Comparison of ENCODE assay signal across 1 cellular context in the genomic region with DNA sequence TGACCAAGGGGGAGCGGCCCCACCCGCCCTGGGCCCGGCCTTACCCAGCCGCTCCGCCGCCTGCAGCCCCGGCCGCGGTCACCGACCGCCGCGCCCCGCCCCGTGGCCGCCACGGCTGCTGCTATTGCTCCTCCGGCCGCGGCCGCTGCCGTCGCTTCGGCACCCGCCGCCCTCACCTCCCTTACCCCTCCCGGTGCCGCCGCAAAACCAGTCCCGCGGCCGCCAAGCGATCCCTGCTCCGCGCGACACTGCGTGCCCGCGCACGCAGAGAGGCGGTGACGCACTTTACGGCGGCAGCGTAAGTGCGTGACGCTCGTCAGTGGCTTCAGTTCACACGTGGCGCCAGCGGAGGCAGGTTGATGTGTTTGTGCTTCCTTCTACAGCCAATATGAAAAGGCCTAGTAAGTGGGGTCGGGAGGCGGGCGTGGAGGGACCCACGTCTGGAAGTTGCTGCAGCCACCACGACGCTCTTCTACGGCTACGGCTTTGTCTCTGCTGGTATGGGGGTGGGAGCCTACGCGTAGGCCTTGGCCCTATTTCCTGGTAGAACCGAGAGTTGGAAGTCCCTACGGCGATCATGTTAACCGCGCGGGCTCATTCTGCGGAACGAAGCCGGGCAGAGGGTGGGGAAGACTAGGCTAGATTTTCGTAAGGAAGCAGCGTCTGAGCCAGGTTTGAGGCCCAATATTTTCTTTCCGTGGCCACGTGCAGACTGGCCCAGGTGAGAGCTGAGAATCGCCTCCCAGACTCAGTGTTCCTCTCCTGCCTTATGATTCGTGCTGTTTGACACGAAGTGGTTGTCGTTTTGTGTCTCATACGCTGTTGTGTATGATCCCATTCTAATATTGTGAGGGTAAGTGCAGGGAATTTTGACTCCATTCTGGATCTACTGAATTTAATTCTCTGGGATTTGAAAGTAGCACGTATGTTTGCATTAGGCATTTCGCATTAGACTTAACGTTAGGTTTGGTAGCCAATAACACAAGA.
A peak's percentile ranks its signal among the peaks of the same experiment; 100 is the strongest.
TF ChIP-seq lines count a peak whose summit lies in the region.

A gene with protein sequence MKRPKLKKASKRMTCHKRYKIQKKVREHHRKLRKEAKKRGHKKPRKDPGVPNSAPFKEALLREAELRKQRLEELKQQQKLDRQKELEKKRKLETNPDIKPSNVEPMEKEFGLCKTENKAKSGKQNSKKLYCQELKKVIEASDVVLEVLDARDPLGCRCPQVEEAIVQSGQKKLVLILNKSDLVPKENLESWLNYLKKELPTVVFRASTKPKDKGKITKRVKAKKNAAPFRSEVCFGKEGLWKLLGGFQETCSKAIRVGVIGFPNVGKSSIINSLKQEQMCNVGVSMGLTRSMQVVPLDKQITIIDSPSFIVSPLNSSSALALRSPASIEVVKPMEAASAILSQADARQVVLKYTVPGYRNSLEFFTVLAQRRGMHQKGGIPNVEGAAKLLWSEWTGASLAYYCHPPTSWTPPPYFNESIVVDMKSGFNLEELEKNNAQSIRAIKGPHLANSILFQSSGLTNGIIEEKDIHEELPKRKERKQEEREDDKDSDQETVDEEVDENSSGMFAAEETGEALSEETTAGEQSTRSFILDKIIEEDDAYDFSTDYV (plus strand): TSS at position 328 of the 987 bp plus-strand sequence. CDS start 61 bp downstream, at position 389.
A gene (minus strand): TSS at position 209 of the 987 bp plus-strand sequence.

TF ChIP-seq in WTC11, 78 proteins besides CTCF, POLR2A, EP300 and RAD21 (continued from another document and continues in another):
- TF ChIP-seq, protein P1, sequence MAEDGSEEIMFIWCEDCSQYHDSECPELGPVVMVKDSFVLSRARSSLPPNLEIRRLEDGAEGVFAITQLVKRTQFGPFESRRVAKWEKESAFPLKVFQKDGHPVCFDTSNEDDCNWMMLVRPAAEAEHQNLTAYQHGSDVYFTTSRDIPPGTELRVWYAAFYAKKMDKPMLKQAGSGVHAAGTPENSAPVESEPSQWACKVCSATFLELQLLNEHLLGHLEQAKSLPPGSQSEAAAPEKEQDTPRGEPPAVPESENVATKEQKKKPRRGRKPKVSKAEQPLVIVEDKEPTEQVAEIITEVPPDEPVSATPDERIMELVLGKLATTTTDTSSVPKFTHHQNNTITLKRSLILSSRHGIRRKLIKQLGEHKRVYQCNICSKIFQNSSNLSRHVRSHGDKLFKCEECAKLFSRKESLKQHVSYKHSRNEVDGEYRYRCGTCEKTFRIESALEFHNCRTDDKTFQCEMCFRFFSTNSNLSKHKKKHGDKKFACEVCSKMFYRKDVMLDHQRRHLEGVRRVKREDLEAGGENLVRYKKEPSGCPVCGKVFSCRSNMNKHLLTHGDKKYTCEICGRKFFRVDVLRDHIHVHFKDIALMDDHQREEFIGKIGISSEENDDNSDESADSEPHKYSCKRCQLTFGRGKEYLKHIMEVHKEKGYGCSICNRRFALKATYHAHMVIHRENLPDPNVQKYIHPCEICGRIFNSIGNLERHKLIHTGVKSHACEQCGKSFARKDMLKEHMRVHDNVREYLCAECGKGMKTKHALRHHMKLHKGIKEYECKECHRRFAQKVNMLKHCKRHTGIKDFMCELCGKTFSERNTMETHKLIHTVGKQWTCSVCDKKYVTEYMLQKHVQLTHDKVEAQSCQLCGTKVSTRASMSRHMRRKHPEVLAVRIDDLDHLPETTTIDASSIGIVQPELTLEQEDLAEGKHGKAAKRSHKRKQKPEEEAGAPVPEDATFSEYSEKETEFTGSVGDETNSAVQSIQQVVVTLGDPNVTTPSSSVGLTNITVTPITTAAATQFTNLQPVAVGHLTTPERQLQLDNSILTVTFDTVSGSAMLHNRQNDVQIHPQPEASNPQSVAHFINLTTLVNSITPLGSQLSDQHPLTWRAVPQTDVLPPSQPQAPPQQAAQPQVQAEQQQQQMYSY (CRISPR knock-in tag; IDR thresholded peaks at IDR 0.05): no peak
- TF ChIP-seq, protein P2, sequence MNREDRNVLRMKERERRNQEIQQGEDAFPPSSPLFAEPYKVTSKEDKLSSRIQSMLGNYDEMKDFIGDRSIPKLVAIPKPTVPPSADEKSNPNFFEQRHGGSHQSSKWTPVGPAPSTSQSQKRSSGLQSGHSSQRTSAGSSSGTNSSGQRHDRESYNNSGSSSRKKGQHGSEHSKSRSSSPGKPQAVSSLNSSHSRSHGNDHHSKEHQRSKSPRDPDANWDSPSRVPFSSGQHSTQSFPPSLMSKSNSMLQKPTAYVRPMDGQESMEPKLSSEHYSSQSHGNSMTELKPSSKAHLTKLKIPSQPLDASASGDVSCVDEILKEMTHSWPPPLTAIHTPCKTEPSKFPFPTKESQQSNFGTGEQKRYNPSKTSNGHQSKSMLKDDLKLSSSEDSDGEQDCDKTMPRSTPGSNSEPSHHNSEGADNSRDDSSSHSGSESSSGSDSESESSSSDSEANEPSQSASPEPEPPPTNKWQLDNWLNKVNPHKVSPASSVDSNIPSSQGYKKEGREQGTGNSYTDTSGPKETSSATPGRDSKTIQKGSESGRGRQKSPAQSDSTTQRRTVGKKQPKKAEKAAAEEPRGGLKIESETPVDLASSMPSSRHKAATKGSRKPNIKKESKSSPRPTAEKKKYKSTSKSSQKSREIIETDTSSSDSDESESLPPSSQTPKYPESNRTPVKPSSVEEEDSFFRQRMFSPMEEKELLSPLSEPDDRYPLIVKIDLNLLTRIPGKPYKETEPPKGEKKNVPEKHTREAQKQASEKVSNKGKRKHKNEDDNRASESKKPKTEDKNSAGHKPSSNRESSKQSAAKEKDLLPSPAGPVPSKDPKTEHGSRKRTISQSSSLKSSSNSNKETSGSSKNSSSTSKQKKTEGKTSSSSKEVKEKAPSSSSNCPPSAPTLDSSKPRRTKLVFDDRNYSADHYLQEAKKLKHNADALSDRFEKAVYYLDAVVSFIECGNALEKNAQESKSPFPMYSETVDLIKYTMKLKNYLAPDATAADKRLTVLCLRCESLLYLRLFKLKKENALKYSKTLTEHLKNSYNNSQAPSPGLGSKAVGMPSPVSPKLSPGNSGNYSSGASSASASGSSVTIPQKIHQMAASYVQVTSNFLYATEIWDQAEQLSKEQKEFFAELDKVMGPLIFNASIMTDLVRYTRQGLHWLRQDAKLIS (CRISPR knock-in tag; IDR thresholded peaks at IDR 0.05; ENCODE audit: borderline replicate concordance): no peak; the same call in 1 of the 2 replicates
- TF ChIP-seq OVOL2 (CRISPR knock-in tag; IDR thresholded peaks at IDR 0.05; ENCODE audit: borderline replicate concordance) (no peak), NFYB (CRISPR knock-in tag; conservative IDR thresholded peaks at IDR 0.05; ENCODE audit: low read depth) (peak; percentile 24; the same call in 1 of the 2 replicates), ZNF416 (CRISPR knock-in tag; IDR thresholded peaks at IDR 0.05) (no peak), GABPB1 (CRISPR knock-in tag; IDR thresholded peaks at IDR 0.05) (no peak; the same call in 1 of the 2 replicates), ZNF219 (CRISPR knock-in tag; IDR thresholded peaks at IDR 0.05; ENCODE audit: borderline replicate concordance) (0 out of 2 replicates have a peak, but pooled peaks have one; percentile 45), TEAD4 (CRISPR knock-in tag; IDR thresholded peaks at IDR 0.05) (0 out of 2 replicates have a peak, but pooled peaks have one; percentile 47), ESRRA (CRISPR knock-in tag; IDR thresholded peaks at IDR 0.05; ENCODE audit: borderline replicate concordance) (no peak), HMGA2 (CRISPR knock-in tag; IDR thresholded peaks at IDR 0.05) (no peak), ATF1 (CRISPR knock-in tag; IDR thresholded peaks at IDR 0.05) (no peak), CBFB (CRISPR knock-in tag; IDR thresholded peaks at IDR 0.05; ENCODE audit: low read depth) (peak; percentile 34; the same call in 1 of the 2 replicates), SMAD4 (CRISPR knock-in tag; IDR thresholded peaks at IDR 0.05) (no peak), GTF2I (CRISPR knock-in tag; conservative IDR thresholded peaks at IDR 0.05) (no peak), KAT7 (CRISPR knock-in tag; IDR thresholded peaks at IDR 0.05; ENCODE audit: borderline replicate concordance) (no peak), FOXK1 (CRISPR knock-in tag; IDR thresholded peaks at IDR 0.05) (peak; percentile 97), PRRX2 (CRISPR knock-in tag; IDR thresholded peaks at IDR 0.05) (no peak), ZBTB21 (CRISPR knock-in tag; IDR thresholded peaks at IDR 0.05; ENCODE audit: borderline replicate concordance) (0 out of 2 replicates have a peak, but pooled peaks have one; percentile 69), ZNF121 (CRISPR knock-in tag; IDR thresholded peaks at IDR 0.05) (no peak)
- TF ChIP-seq, protein P3, sequence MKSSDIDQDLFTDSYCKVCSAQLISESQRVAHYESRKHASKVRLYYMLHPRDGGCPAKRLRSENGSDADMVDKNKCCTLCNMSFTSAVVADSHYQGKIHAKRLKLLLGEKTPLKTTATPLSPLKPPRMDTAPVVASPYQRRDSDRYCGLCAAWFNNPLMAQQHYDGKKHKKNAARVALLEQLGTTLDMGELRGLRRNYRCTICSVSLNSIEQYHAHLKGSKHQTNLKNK (CRISPR knock-in tag; IDR thresholded peaks at IDR 0.05): no peak
- TF ChIP-seq, protein P4, sequence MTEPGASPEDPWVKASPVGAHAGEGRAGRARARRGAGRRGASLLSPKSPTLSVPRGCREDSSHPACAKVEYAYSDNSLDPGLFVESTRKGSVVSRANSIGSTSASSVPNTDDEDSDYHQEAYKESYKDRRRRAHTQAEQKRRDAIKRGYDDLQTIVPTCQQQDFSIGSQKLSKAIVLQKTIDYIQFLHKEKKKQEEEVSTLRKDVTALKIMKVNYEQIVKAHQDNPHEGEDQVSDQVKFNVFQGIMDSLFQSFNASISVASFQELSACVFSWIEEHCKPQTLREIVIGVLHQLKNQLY (CRISPR knock-in tag; IDR thresholded peaks at IDR 0.05): peak; percentile 31; the same call in 1 of the 2 replicates
- TF ChIP-seq, protein P5, sequence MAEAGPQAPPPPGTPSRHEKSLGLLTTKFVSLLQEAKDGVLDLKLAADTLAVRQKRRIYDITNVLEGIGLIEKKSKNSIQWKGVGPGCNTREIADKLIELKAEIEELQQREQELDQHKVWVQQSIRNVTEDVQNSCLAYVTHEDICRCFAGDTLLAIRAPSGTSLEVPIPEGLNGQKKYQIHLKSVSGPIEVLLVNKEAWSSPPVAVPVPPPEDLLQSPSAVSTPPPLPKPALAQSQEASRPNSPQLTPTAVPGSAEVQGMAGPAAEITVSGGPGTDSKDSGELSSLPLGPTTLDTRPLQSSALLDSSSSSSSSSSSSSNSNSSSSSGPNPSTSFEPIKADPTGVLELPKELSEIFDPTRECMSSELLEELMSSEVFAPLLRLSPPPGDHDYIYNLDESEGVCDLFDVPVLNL (CRISPR knock-in tag; IDR thresholded peaks at IDR 0.05; ENCODE audit: borderline replicate concordance, low read depth): peak; percentile 76; the same call in 1 of the 2 replicates
- TF ChIP-seq, protein P6, sequence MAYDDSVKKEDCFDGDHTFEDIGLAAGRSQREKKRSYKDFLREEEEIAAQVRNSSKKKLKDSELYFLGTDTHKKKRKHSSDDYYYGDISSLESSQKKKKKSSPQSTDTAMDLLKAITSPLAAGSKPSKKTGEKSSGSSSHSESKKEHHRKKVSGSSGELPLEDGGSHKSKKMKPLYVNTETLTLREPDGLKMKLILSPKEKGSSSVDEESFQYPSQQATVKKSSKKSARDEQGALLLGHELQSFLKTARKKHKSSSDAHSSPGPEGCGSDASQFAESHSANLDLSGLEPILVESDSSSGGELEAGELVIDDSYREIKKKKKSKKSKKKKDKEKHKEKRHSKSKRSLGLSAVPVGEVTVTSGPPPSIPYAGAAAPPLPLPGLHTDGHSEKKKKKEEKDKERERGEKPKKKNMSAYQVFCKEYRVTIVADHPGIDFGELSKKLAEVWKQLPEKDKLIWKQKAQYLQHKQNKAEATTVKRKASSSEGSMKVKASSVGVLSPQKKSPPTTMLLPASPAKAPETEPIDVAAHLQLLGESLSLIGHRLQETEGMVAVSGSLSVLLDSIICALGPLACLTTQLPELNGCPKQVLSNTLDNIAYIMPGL (CRISPR knock-in tag; IDR thresholded peaks at IDR 0.05): peak; percentile 85
- TF ChIP-seq, protein P7, sequence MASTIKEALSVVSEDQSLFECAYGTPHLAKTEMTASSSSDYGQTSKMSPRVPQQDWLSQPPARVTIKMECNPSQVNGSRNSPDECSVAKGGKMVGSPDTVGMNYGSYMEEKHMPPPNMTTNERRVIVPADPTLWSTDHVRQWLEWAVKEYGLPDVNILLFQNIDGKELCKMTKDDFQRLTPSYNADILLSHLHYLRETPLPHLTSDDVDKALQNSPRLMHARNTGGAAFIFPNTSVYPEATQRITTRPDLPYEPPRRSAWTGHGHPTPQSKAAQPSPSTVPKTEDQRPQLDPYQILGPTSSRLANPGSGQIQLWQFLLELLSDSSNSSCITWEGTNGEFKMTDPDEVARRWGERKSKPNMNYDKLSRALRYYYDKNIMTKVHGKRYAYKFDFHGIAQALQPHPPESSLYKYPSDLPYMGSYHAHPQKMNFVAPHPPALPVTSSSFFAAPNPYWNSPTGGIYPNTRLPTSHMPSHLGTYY (CRISPR knock-in tag; IDR thresholded peaks at IDR 0.05): no peak
- TF ChIP-seq, protein P8, sequence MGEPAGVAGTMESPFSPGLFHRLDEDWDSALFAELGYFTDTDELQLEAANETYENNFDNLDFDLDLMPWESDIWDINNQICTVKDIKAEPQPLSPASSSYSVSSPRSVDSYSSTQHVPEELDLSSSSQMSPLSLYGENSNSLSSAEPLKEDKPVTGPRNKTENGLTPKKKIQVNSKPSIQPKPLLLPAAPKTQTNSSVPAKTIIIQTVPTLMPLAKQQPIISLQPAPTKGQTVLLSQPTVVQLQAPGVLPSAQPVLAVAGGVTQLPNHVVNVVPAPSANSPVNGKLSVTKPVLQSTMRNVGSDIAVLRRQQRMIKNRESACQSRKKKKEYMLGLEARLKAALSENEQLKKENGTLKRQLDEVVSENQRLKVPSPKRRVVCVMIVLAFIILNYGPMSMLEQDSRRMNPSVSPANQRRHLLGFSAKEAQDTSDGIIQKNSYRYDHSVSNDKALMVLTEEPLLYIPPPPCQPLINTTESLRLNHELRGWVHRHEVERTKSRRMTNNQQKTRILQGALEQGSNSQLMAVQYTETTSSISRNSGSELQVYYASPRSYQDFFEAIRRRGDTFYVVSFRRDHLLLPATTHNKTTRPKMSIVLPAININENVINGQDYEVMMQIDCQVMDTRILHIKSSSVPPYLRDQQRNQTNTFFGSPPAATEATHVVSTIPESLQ (CRISPR knock-in tag; IDR thresholded peaks at IDR 0.05): no peak
- TF ChIP-seq, protein P9, sequence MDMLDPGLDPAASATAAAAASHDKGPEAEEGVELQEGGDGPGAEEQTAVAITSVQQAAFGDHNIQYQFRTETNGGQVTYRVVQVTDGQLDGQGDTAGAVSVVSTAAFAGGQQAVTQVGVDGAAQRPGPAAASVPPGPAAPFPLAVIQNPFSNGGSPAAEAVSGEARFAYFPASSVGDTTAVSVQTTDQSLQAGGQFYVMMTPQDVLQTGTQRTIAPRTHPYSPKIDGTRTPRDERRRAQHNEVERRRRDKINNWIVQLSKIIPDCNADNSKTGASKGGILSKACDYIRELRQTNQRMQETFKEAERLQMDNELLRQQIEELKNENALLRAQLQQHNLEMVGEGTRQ (CRISPR knock-in tag; IDR thresholded peaks at IDR 0.05): peak; percentile 75
- TF ChIP-seq, protein P10, sequence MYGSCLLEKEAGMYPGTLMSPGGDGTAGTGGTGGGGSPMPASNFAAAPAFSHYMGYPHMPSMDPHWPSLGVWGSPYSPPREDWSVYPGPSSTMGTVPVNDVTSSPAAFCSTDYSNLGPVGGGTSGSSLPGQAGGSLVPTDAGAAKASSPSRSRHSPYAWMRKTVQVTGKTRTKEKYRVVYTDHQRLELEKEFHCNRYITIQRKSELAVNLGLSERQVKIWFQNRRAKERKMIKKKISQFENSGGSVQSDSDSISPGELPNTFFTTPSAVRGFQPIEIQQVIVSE (CRISPR knock-in tag; IDR thresholded peaks at IDR 0.05; ENCODE audit: borderline replicate concordance): no peak
- TF ChIP-seq, protein P11, sequence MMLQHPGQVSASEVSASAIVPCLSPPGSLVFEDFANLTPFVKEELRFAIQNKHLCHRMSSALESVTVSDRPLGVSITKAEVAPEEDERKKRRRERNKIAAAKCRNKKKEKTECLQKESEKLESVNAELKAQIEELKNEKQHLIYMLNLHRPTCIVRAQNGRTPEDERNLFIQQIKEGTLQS (CRISPR knock-in tag; conservative IDR thresholded peaks at IDR 0.05): no peak
